ENCODE assay signal across 8 cellular contexts in the genomic region with DNA sequence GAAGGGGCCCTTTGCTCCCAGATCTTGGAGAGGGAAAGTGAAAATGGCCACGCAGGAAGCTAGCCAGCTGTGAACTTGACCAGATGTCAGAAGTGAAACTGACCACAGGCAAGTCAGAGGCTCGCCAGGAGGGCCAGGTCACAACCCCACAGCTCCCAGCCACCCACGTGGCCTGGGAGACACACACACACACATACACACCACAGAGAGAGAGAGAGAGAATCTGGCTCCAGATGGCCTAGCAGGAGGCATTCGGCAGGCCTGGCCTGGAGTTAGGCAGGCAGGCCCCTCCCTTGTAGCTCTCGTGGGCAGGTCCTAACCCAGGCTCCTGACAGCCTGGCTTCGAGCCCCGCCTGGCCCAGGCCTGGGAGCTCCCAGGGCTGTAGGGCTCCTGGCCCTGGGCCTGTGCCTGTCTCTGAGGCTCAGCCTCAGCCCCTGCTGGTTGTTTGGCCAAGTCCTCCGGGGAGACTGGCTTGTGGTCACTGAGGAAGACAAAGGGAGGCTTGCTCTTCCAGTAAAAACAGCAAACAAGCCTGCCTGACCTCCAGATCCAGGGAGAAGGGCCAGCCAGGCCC. TPM values are rescaled to one million over a fixed set of nuclear protein-coding genes. Genes with fewer than 3 reads are reported as not detected.
DNase-seq lines count a peak whose midpoint lies in the region; ATAC-seq and TF ChIP-seq lines count a peak whose summit lies in the region.

No MANE protein-coding gene starts in this region.

- TF ChIP-seq CTCF in WERI-Rb-1 (IDR thresholded peaks at IDR 0.05; ENCODE audit: low read depth, low read length) (0 out of 2 replicates have a peak, but pooled peaks have one; percentile 8), ovary (IDR thresholded peaks at IDR 0.05) (peak in 2 of 3 donors; percentile 55 to 58)

- H3K4me3 ChIP-seq in WERI-Rb-1 (ENCODE audit: low read depth, low read length), result no peak overlapping the region
- H3K4me3 ChIP-seq in ovary, result no peak overlapping the region

- H3K27me3 ChIP-seq in WERI-Rb-1 (ENCODE audit: insufficient read depth, low read depth, severe bottlenecking) (no peaks in the 10 kb centered on the region), ovary (no peaks in the 10 kb centered on the region)

- peak; percentile 57 for DNase-seq in COLO829 (ENCODE audit: low spot score)
- peak; percentile 51 for DNase-seq in HS-27A (ENCODE audit: low read depth)
- peak; percentile 97 for DNase-seq in WERI-Rb-1
- DNase-seq in globus pallidus (ENCODE audit: low spot score), result peak; percentile 82
- peak; percentile 91 to 97 (median 94) for DNase-seq in ovary
- DNase-seq in erythroblast (lab: John Stamatoyannopoulos, UW), result no peak

- H3K27ac ChIP-seq in WERI-Rb-1 (peak overlapping the region; percentile 84), ovary (peak overlapping the region; percentile 65 to 81)

- no peak for TF ChIP-seq EP300 in ovary (IDR thresholded peaks at IDR 0.05)

- 2 to 5% (median 3%) methylated on average over 7 to 8 of the region's 8 CpGs for WGBS in ovary, 3 donors

- no peaks in the 10 kb centered on the region; the same call in 1 of the 2 replicates for H3K36me3 ChIP-seq in WERI-Rb-1
- no peaks in the 10 kb centered on the region for H3K36me3 ChIP-seq in ovary

- H3K4me1 ChIP-seq in ovary (ENCODE audit: insufficient read depth), result peaks cover 23% of the 10 kb centered on the region

- H3K9me3 ChIP-seq in WERI-Rb-1 (ENCODE audit: severe bottlenecking) (no peaks in the 10 kb centered on the region), ovary (no peaks in the 10 kb centered on the region)

- peak; percentile 64 for ATAC-seq in GM21360 (IDR thresholded peaks at IDR 0.05; ENCODE audit: unreplicated experiment)
- ATAC-seq in GM19328 (IDR thresholded peaks at IDR 0.05; ENCODE audit: unreplicated experiment), result no peak

- TF ChIP-seq POLR2A in ovary (IDR thresholded peaks at IDR 0.05), result peak; percentile 14
- TF ChIP-seq POLR2A in erythroblast (IDR thresholded peaks at IDR 0.05; ENCODE audit: low read length), result no peak

- intact Hi-C loops in ovary (cut with DNase I), result no loop called here

RNA-seq across cellular contexts. Expression of a gene that starts 20.2 kb away (rescaled TPM):
- total RNA-seq in ovary, result 10 to 100 TPM in 1 of 7 donors, 1 to 10 TPM in 5, under 1 TPM in 1; 0.35 to 13.2 (median 3.4) TPM
- 1 to 10 TPM; 1.8 to 4.1 TPM for polyA plus RNA-seq in ovary

Comparison
In these comparisons a context has a peak if more than half of its experiments do, and no peak if none do; other contexts are left out.
1. DNase-seq: peak in COLO829 (single experiment), HS-27A (single experiment), WERI-Rb-1 (single experiment), globus pallidus (single experiment) and ovary (5 of 5); none in erythroblast (0 of 2).